In the genomic region with DNA sequence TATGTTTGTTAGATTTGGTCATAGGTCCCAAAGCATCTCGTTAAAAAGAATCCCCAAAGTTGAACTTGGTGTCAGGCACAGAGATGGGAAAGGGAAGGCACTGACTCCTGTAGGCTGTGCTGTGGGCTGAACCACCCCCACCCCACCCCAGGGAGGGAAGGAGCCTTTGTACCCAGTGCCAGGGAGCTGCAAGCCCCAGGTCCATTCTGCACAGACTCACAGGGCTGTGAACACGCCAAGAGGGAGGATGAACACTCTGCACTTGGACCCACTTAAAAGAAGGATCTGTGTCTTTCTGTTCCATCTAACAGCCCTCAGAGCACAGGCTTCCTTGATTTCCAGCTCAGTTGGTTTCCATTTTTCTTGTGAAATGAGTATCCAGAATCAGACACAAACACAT, we compare ENCODE assay signal across 31 cellular contexts.
DNase-seq lines count a peak whose midpoint lies in the region; ATAC-seq, FAIRE-seq and TF ChIP-seq lines count a peak whose summit lies in the region.
"Had no signal": no experiment of that assay in that cellular context is flagged by ENCODE, and none has a peak within 500 bp of the region (broad histone marks: within the 10 kb centered on the region; RNA-seq: fewer than 3 reads in every experiment).

No MANE protein-coding gene starts in this region.

- in situ Hi-C loops in HepG2 (cut with HindIII; ENCODE audit: extremely low pct_ligation_motif_present, low pct_unique_long_range_greater_than_20kb): loop anchor here (25.0 kb wide), 1 partner anchor 560 kb away; no protein-coding TSS in a partner anchor

- no peaks in the 10 kb centered on the region for H3K9me3 ChIP-seq in HepG2 (ENCODE audit: low read length)
- no peaks in the 10 kb centered on the region for H3K9me3 ChIP-seq in sigmoid colon
- H3K9me3 ChIP-seq: esophagus squamous epithelium, ovary, suprapubic skin had no signal

- DNase-seq in GM23338 (ENCODE audit: low spot score) (no peak), HepG2 (ENCODE audit: low spot score) (no peak), sigmoid colon (peak; percentile 92), NCI-H748 treated with DMSO at 0.1 percent for 48 hours (lab: John Stamatoyannopoulos, UW) (no peak)
- DNase-seq in activated CD4-positive, alpha-beta T cell treated with anti-CD3 and anti-CD28 coated beads, Interleukin-2, amount 10 ng/mL, durations not matched to agents 24 days and 14 days: no peak
- DNase-seq: activated CD4-positive, alpha-beta memory T cell treated with anti-CD3 and anti-CD28 coated beads for 36 hours; activated naive CD4-positive, alpha-beta T cell treated with Interleukin-2 at 50 U/mL for 16 hours; central memory CD4-positive, alpha-beta T cell; esophagus squamous epithelium; HFFc6; left cardiac atrium; MM.1S; NCI-H1930; NCI-H524 treated with DMSO at 0.1 percent for 48 hours; stimulated activated CD4-positive, alpha-beta T cell treated with anti-CD3 and anti-CD28 coated beads, Interleukin-4, amount 100 ng/mL, for 24 hours; T-helper 17 cell had no signal

- no peaks in the 10 kb centered on the region; the same call in 2 of the 3 replicates for H3K9me3 Mint-ChIP-seq in GM23338
- H3K9me3 Mint-ChIP-seq in activated CD4-positive, alpha-beta T cell treated with anti-CD3 and anti-CD28 coated beads, Interleukin-2, amount 10 ng/mL, durations not matched to agents 24 days and 14 days: no peaks in the 10 kb centered on the region
- H3K9me3 Mint-ChIP-seq: activated CD4-positive, alpha-beta memory T cell treated with anti-CD3 and anti-CD28 coated beads for 36 hours; HFFc6; memory B cell had no signal

- CTCF ChIA-PET in HepG2 (lab: Yijun Ruan, JAX; ENCODE audit: low intra/inter-chr PET ratio, low total read pairs): interaction anchor here (1.8 kb wide), 1 partner anchor 104 kb away, joined by 7 read pairs; no protein-coding TSS in a partner anchor

- no peak for TF ChIP-seq RAD21 in HepG2 (CRISPR knock-in tag; IDR thresholded peaks at IDR 0.05)

- peaks cover 7% of the 10 kb centered on the region; the same call in 1 of the 2 replicates for H4K20me1 ChIP-seq in GM23338 (replicated peaks; ENCODE audit: insufficient read depth)
- H4K20me1 ChIP-seq in HepG2 (ENCODE audit: insufficient read depth, low read length): no peaks in the 10 kb centered on the region

- POLR2A ChIA-PET in HepG2 (lab: Yijun Ruan, JAX): no interaction called here

- H3K4me3 Mint-ChIP-seq in GM23338: no peak overlapping the region
- no peak overlapping the region for H3K4me3 Mint-ChIP-seq in activated CD4-positive, alpha-beta T cell treated with anti-CD3 and anti-CD28 coated beads, Interleukin-2, amount 10 ng/mL, durations not matched to agents 24 days and 14 days
- H3K4me3 Mint-ChIP-seq: activated CD4-positive, alpha-beta memory T cell treated with anti-CD3 and anti-CD28 coated beads for 36 hours; HFFc6; memory B cell; neural crest cell; T-helper 17 cell had no signal

- H3K27me3 ChIP-seq in GM23338 (ENCODE audit: insufficient read depth) (no peaks in the 10 kb centered on the region), HepG2 (ENCODE audit: control insufficient read depth in 1 of 2, insufficient read depth in 2 of 2, low read length in 2 of 2) (no peaks in the 10 kb centered on the region), sigmoid colon (no peaks in the 10 kb centered on the region)
- H3K27me3 ChIP-seq: esophagus squamous epithelium, ovary, suprapubic skin had no signal

- TF ChIP-seq EP300 in HepG2 (IDR thresholded peaks at IDR 0.05; ENCODE audit: low read depth in 2 of 2, low read length in 2 of 2) (no peak), HepG2 (CRISPR knock-in tag; IDR thresholded peaks at IDR 0.05; ENCODE audit: borderline replicate concordance) (no peak), sigmoid colon (IDR thresholded peaks at IDR 0.05) (peak in 2 of 4 donors; percentile 24 to 42)

- no peaks in the 10 kb centered on the region for H3K9me2 ChIP-seq in GM23338 (ENCODE audit: insufficient read depth)

- peaks cover 2% of the 10 kb centered on the region for H3K27me3 Mint-ChIP-seq in GM23338 (ENCODE audit: insufficient read depth, low read depth, poor library complexity)
- H3K27me3 Mint-ChIP-seq in activated CD4-positive, alpha-beta T cell treated with anti-CD3 and anti-CD28 coated beads, Interleukin-2, amount 10 ng/mL, durations not matched to agents 24 days and 14 days: peaks cover 5% of the 10 kb centered on the region
- H3K27me3 Mint-ChIP-seq: activated CD4-positive, alpha-beta memory T cell treated with anti-CD3 and anti-CD28 coated beads for 36 hours had no signal

- no peak for TF ChIP-seq CTCF in GM23338 (conservative IDR thresholded peaks at IDR 0.05; ENCODE audit: low read depth in 2 of 2)
- TF ChIP-seq CTCF in HepG2 (CRISPR knock-in tag; IDR thresholded peaks at IDR 0.05): no peak
- no peak for TF ChIP-seq CTCF in sigmoid colon (IDR thresholded peaks at IDR 0.05)

- no peak overlapping the region for H3K9ac ChIP-seq in HepG2 (ENCODE audit: insufficient read depth, low read depth, low read length)
- H3K9ac ChIP-seq: KMS-11 had no signal

- H3K27ac ChIP-seq in GM23338 (ENCODE audit: low read depth) (no peak overlapping the region; the same call in 1 of the 2 replicates), cingulate gyrus (ENCODE audit: low read depth, low read length) (peak overlapping the region; percentile 2), HepG2 (ENCODE audit: extremely low read length, insufficient read depth, low read length) (no peak overlapping the region), sigmoid colon (peak overlapping the region in 3 of 4 donors; percentile 75 to 84 (median 81))
- H3K27ac ChIP-seq: KMS-11, ovary, suprapubic skin had no signal

- no peaks in the 10 kb centered on the region for H3K36me3 ChIP-seq in GM23338 (ENCODE audit: insufficient read depth)
- H3K36me3 ChIP-seq in HepG2 (replicated peaks in 1 of 2; ENCODE audit: control insufficient read depth in 1 of 2, insufficient read depth in 2 of 2, low read length in 2 of 2): no peaks in the 10 kb centered on the region
- peaks cover 0 to 13% (median 2%) of the 10 kb centered on the region in 4 donors for H3K36me3 ChIP-seq in sigmoid colon
- H3K36me3 ChIP-seq: esophagus squamous epithelium, ovary, suprapubic skin had no signal

- H3K4me2 ChIP-seq in GM23338 (no peak overlapping the region), HepG2 (ENCODE audit: low read depth, low read length) (no peak overlapping the region)
- H3K4me2 ChIP-seq: KMS-11 had no signal

- WGBS in HepG2 (ENCODE audit: low lambda C conversion rate): 39% methylated on average over 2 of the region's 2 CpGs
- 44 to 58% methylated on average over 2 of the region's 2 CpGs for WGBS in sigmoid colon, 2 donors

- no peak overlapping the region for H3K27ac Mint-ChIP-seq in GM23338
- H3K27ac Mint-ChIP-seq in activated CD4-positive, alpha-beta T cell treated with anti-CD3 and anti-CD28 coated beads, Interleukin-2, amount 10 ng/mL, durations not matched to agents 24 days and 14 days: no peak overlapping the region
- H3K27ac Mint-ChIP-seq: activated CD4-positive, alpha-beta memory T cell treated with anti-CD3 and anti-CD28 coated beads for 36 hours; HFFc6; memory B cell; T-helper 17 cell had no signal

- H3K4me1 Mint-ChIP-seq in GM23338: peaks cover 27% of the 10 kb centered on the region
- peaks cover 2% of the 10 kb centered on the region for H3K4me1 Mint-ChIP-seq in activated CD4-positive, alpha-beta T cell treated with anti-CD3 and anti-CD28 coated beads, Interleukin-2, amount 10 ng/mL, durations not matched to agents 24 days and 14 days
- H3K4me1 Mint-ChIP-seq: memory B cell had no signal

- H3K4me1 ChIP-seq in GM23338 (ENCODE audit: insufficient read depth) (peaks cover 28% of the 10 kb centered on the region), HepG2 (ENCODE audit: insufficient read depth, low read length) (0 out of 2 replicates have a peak, but pooled peaks cover 11% of the 10 kb centered on the region), sigmoid colon (peaks cover 0 to 59% (median 35%) of the 10 kb centered on the region in 4 donors)

- peaks cover 49% of the 10 kb centered on the region for H3K79me2 ChIP-seq in GM23338 (replicated peaks; ENCODE audit: insufficient read depth)
- H3K79me2 ChIP-seq in HepG2 (ENCODE audit: insufficient read depth, low read length): no peaks in the 10 kb centered on the region

- ATAC-seq in GM23338: peak; percentile 28; the same call in 1 of the 3 replicates
- ATAC-seq in HepG2: peak; percentile 47; the same call in 2 of the 3 replicates
- no peak for ATAC-seq in GM21381 (IDR thresholded peaks at IDR 0.05; ENCODE audit: unreplicated experiment)
- no peak for ATAC-seq in GM21529 (IDR thresholded peaks at IDR 0.05; ENCODE audit: unreplicated experiment)
- ATAC-seq: left cardiac atrium, Right ventricle myocardium inferior, SK-N-SH treated with all-trans-retinoic acid at 6 μM for 48 hours, T-helper 17 cell had no signal

- H3K4me3 ChIP-seq in GM23338 (no peak overlapping the region), HepG2 (replicated peaks in 1 of 3; ENCODE audit: insufficient read depth in 1 of 3, low read depth in 2 of 3, low read length in 3 of 3) (no peak overlapping the region), sigmoid colon (no peak overlapping the region)
- H3K4me3 ChIP-seq: esophagus squamous epithelium, ovary, suprapubic skin had no signal

- peaks cover 32% of the 10 kb centered on the region for H3K36me3 Mint-ChIP-seq in GM23338 (ENCODE audit: low read depth)
- no peaks in the 10 kb centered on the region for H3K36me3 Mint-ChIP-seq in activated CD4-positive, alpha-beta T cell treated with anti-CD3 and anti-CD28 coated beads, Interleukin-2, amount 10 ng/mL, durations not matched to agents 24 days and 14 days (ENCODE audit: low read depth)
- H3K36me3 Mint-ChIP-seq: activated CD4-positive, alpha-beta memory T cell treated with anti-CD3 and anti-CD28 coated beads for 36 hours; memory B cell had no signal

- BruUV-seq in HepG2 (replicated peaks; lab: Mats Ljungman, UMichigan): no TSS peak

- H2AFZ ChIP-seq in GM23338 (no peak overlapping the region), HepG2 (ENCODE audit: low read length) (no peak overlapping the region)

- TF ChIP-seq POLR2A in HepG2 (IDR thresholded peaks at IDR 0.05; ENCODE audit: insufficient read depth in 1 of 2, low read depth in 2 of 2, low read length in 2 of 2) (no peak), sigmoid colon (IDR thresholded peaks at IDR 0.05) (no peak)

- intact Hi-C loops in HepG2 (cut with micrococcal nuclease; ENCODE audit: unreplicated experiment) (loop anchor here (1.0 to 5.0 kb wide), 3 partner anchors 95 to 464 kb away; no protein-coding TSS in a partner anchor), sigmoid colon (cut with DNase I) (no loop called here)
- intact Hi-C loops in activated CD4-positive, alpha-beta T cell treated with anti-CD3 and anti-CD28 coated beads, Interleukin-2, amount 10 ng/mL, durations not matched to agents 24 days and 14 days (cut with micrococcal nuclease): loop anchor here (5.0 kb wide), 1 partner anchor 445 kb away; no protein-coding TSS in a partner anchor

- H3F3A ChIP-seq in GM23338 (replicated peaks; ENCODE audit: low read depth): no peaks in the 10 kb centered on the region

- FAIRE-seq in HepG2 (lab: Jason Lieb, UNC): no peak
- FAIRE-seq: A204.1, frontal cortex, GM12892, TTC549, urothelium cell line had no signal

TF ChIP-seq in GM23338, 12 proteins besides CTCF, POLR2A, EP300 and RAD21:
- TF ChIP-seq ZNF114 (CRISPR knock-in tag; IDR thresholded peaks at IDR 0.05): no peak

Comparison
In these comparisons a context has a peak if more than half of its experiments do, and no peak if none do; other contexts are left out.
1. ATAC-seq: peak in GM23338 (single experiment) and HepG2 (single experiment); none in GM21381 (single experiment) and GM21529 (single experiment).
2. H3K27ac ChIP-seq: peak in cingulate gyrus (single experiment) and sigmoid colon (3 of 4); none in GM23338 (single experiment) and HepG2 (single experiment).